ENCODE assay signal across 32 cellular contexts in genomic region chr11:115166826-115167225, GRCh38.
DNase-seq lines count a peak whose midpoint lies in the region; ATAC-seq and TF ChIP-seq lines count a peak whose summit lies in the region.
"Had no signal": no experiment of that assay in that cellular context is flagged by ENCODE, and none has a peak within 500 bp of the region (broad histone marks: within the 10 kb centered on the region; RNA-seq: fewer than 3 reads in every experiment).

No MANE protein-coding gene starts in this region.

- H3K79me2 ChIP-seq in H9 (ENCODE audit: insufficient read depth, low read length) = no peaks in the 10 kb centered on the region

- H3K27ac Mint-ChIP-seq in MCF 10A (ENCODE audit: low read depth, unreplicated experiment) (no peak overlapping the region), osteocyte (ENCODE audit: unreplicated experiment) (no peak overlapping the region), H9 (no peak overlapping the region)
- H3K27ac Mint-ChIP-seq: activated T-cell treated with anti-CD3 and anti-CD28 coated beads, Interleukin-2, amount 50 U/mL, for 72 hours; CD4-positive, alpha-beta T cell; stimulated activated effector memory CD8-positive, alpha-beta T cell treated with anti-CD3 and anti-CD28 coated beads, Interleukin-12 subunit alpha, Interleukin-12 subunit beta, amount 100 ng/mL, for 72 hours; T-helper 1 cell treated with Interleukin-12 subunit alpha and Interleukin-12 subunit beta and Interleukin-4 antibody, amounts not matched to agents 30 μg/mL and 1 μg/mL, for 36 hours had no signal

- no peak overlapping the region for H3T11ph ChIP-seq in H9 (ENCODE audit: low read length)

- H3K23ac ChIP-seq in H9 (ENCODE audit: insufficient read length, low read depth, low read length) = no peak overlapping the region

- intact Hi-C loops in MCF 10A (cut with micrococcal nuclease) = no loop called here
- intact Hi-C loops in breast epithelium (cut with DNase I; ENCODE audit: low total_unique reads) = no loop called here

- DNase-seq in MCF 10A (ENCODE audit: unreplicated experiment) (peak; percentile 10), breast epithelium (ENCODE audit: low spot score in 2 of 2) (no peak), foreskin keratinocyte (peak in 1 of 2 donors; percentile 17), osteocyte (ENCODE audit: extremely low spot score, unreplicated experiment) (peak; percentile 44), H9 (no peak), NCI-H2171 treated with DMSO at 0.1 percent for 48 hours (lab: John Stamatoyannopoulos, UW) (no peak)
- DNase-seq: activated CD4-positive, alpha-beta T cell treated with anti-CD3 and anti-CD28 coated beads, Interleukin-2, amount 50 U/mL, for 48 hours; activated CD4-positive, CD25-positive, alpha-beta regulatory T cell treated with anti-CD3 and anti-CD28 coated beads, Interleukin-2, amount 50 U/mL, for 72 hours; activated T-cell treated with anti-CD3 and anti-CD28 coated beads, Interleukin-2, amount 50 U/mL, for 72 hours; adrenal gland; body of pancreas; CD4-positive, alpha-beta T cell; DND-41; dorsolateral prefrontal cortex; GF-D8; hippocampal formation; KBM-7; NCI-H2029; NCI-H526 treated with DMSO at 0.1 percent for 48 hours; PC-3; posterior cingulate gyrus; sigmoid colon; SK-N-SH; trophoblast cell had no signal

- H3K27me3 ChIP-seq in breast epithelium = peaks cover 0 to 13% of the 10 kb centered on the region in 2 donors
- no peaks in the 10 kb centered on the region for H3K27me3 ChIP-seq in foreskin keratinocyte
- no peaks in the 10 kb centered on the region for H3K27me3 ChIP-seq in H9 (ENCODE audit: insufficient read depth, low read length)
- H3K27me3 ChIP-seq: adrenal gland, body of pancreas had no signal

- no peak overlapping the region for H2BK15ac ChIP-seq in H9 (ENCODE audit: low read depth, low read length)

- no TSS peak for BruUV-seq in MCF 10A (replicated peaks; lab: Mats Ljungman, UMichigan)

- no peak overlapping the region for H2BK120ac ChIP-seq in H9 (ENCODE audit: low read depth, low read length, poor library complexity, severe bottlenecking)

- H3K9ac ChIP-seq in H9 (ENCODE audit: extremely low read depth, insufficient read length, low read length) = no peak overlapping the region
- H3K9ac ChIP-seq: SK-N-SH had no signal

- H2BK5ac ChIP-seq in H9 (ENCODE audit: insufficient read length, low read length) = no peak overlapping the region

- peaks cover 23% of the 10 kb centered on the region for H3K4me1 Mint-ChIP-seq in MCF 10A (ENCODE audit: insufficient read depth, unreplicated experiment)
- H3K4me1 Mint-ChIP-seq in osteocyte (ENCODE audit: unreplicated experiment) = peaks cover 4% of the 10 kb centered on the region
- peaks cover 57 to 59% of the 10 kb centered on the region in 2 experiments for H3K4me1 Mint-ChIP-seq in H9

- no peak overlapping the region for H3K18ac ChIP-seq in H9 (ENCODE audit: insufficient read length, low read depth, low read length)

- no peak overlapping the region for H3K4ac ChIP-seq in H9 (ENCODE audit: low read depth, low read length)

- H4K5ac ChIP-seq in H9 (ENCODE audit: insufficient read length, low read depth, low read length) = no peak overlapping the region

- H3K27me3 Mint-ChIP-seq in MCF 10A (ENCODE audit: insufficient read depth, unreplicated experiment) (no peaks in the 10 kb centered on the region), osteocyte (ENCODE audit: unreplicated experiment) (peaks cover 39% of the 10 kb centered on the region), H9 (ENCODE audit: low read depth) (peaks cover 14% of the 10 kb centered on the region)

- H3K23me2 ChIP-seq in H9 (ENCODE audit: insufficient read length, low read depth, low read length, poor library complexity, severe bottlenecking) = no peaks in the 10 kb centered on the region

- no peak overlapping the region for H3K14ac ChIP-seq in H9 (ENCODE audit: insufficient read depth, low read length)

- no peak overlapping the region for H3K4me3 ChIP-seq in breast epithelium
- H3K4me3 ChIP-seq: adrenal gland, body of pancreas, dorsolateral prefrontal cortex, gastroesophageal sphincter, sigmoid colon had no signal

- H3K4me3 Mint-ChIP-seq in MCF 10A (ENCODE audit: unreplicated experiment) (no peak overlapping the region), osteocyte (ENCODE audit: unreplicated experiment) (no peak overlapping the region), H9 (no peak overlapping the region)
- H3K4me3 Mint-ChIP-seq: activated T-cell treated with anti-CD3 and anti-CD28 coated beads, Interleukin-2, amount 50 U/mL, for 72 hours; CD4-positive, alpha-beta T cell; neural crest cell; stimulated activated effector memory CD8-positive, alpha-beta T cell treated with anti-CD3 and anti-CD28 coated beads, Interleukin-12 subunit alpha, Interleukin-12 subunit beta, amount 100 ng/mL, for 72 hours; T-helper 1 cell treated with Interleukin-12 subunit alpha and Interleukin-12 subunit beta and Interleukin-4 antibody, amounts not matched to agents 30 μg/mL and 1 μg/mL, for 36 hours had no signal

- H3K9me3 Mint-ChIP-seq in MCF 10A (ENCODE audit: unreplicated experiment) (no peaks in the 10 kb centered on the region), osteocyte (ENCODE audit: unreplicated experiment) (no peaks in the 10 kb centered on the region), H9 (no peaks in the 10 kb centered on the region)
- H3K9me3 Mint-ChIP-seq: activated T-cell treated with anti-CD3 and anti-CD28 coated beads, Interleukin-2, amount 50 U/mL, for 72 hours; CD4-positive, alpha-beta T cell; neural crest cell; stimulated activated effector memory CD8-positive, alpha-beta T cell treated with anti-CD3 and anti-CD28 coated beads, Interleukin-12 subunit alpha, Interleukin-12 subunit beta, amount 100 ng/mL, for 72 hours; T-helper 1 cell treated with Interleukin-12 subunit alpha and Interleukin-12 subunit beta and Interleukin-4 antibody, amounts not matched to agents 30 μg/mL and 1 μg/mL, for 36 hours had no signal

- CTCF ChIA-PET in MCF 10A (lab: Yijun Ruan, JAX) = interaction anchor here (0.6 to 1.5 kb wide), 4 partner anchors 10 to 1723 kb away, joined by 3 to 4 read pairs (median 3); no protein-coding TSS in a partner anchor

- no peaks in the 10 kb centered on the region for H4K20me1 ChIP-seq in H9 (ENCODE audit: control insufficient read depth, insufficient read depth, insufficient read length)

- H4K91ac ChIP-seq in H9 (ENCODE audit: insufficient read length, low read depth, low read length) = no peak overlapping the region

- POLR2A ChIA-PET in MCF 10A (lab: Yijun Ruan, JAX) = no interaction called here

- H2BK20ac ChIP-seq in H9 (ENCODE audit: low read depth, low read length, poor library complexity, severe bottlenecking) = no peak overlapping the region

- H3K9me3 ChIP-seq in breast epithelium (no peaks in the 10 kb centered on the region), H9 (ENCODE audit: control insufficient read depth, low read depth, low read length) (no peaks in the 10 kb centered on the region)
- H3K9me3 ChIP-seq: adrenal gland, body of pancreas, gastroesophageal sphincter, sigmoid colon, SK-N-SH had no signal

- H4K8ac ChIP-seq in H9 (replicated peaks; ENCODE audit: insufficient read length, low read depth, low read length) = no peak overlapping the region

- H3K56ac ChIP-seq in H9 (ENCODE audit: insufficient read length, low read depth, low read length) = no peak overlapping the region

- TF ChIP-seq CTCF in MCF 10A (IDR thresholded peaks at IDR 0.05; ENCODE audit: unreplicated experiment) = no peak
- TF ChIP-seq CTCF in breast epithelium (IDR thresholded peaks at IDR 0.05) = no peak
- TF ChIP-seq CTCF in foreskin keratinocyte (conservative IDR thresholded peaks at IDR 0.05) = no peak
- TF ChIP-seq CTCF in osteocyte (IDR thresholded peaks at IDR 0.05) = no peak
- TF ChIP-seq CTCF in H9 (conservative IDR thresholded peaks at IDR 0.05) = no peak

- H3K27ac ChIP-seq in breast epithelium (no peak overlapping the region), foreskin keratinocyte (no peak overlapping the region), H9 (ENCODE audit: insufficient read length, low read depth, low read length) (no peak overlapping the region)
- H3K27ac ChIP-seq: body of pancreas, gastroesophageal sphincter, HL-60, sigmoid colon had no signal

- H2BK12ac ChIP-seq in H9 (ENCODE audit: insufficient read length, low read depth, low read length) = no peak overlapping the region

- H3K36me3 ChIP-seq in breast epithelium = no peaks in the 10 kb centered on the region
- H3K36me3 ChIP-seq: adrenal gland, gastroesophageal sphincter, sigmoid colon had no signal

- no CpG with 5 or more reads among the region's 6 CpGs for WGBS in H9 (ENCODE audit: extremely low coverage, insufficient read length, low lambda C conversion rate)

- H3K4me1 ChIP-seq in breast epithelium (no peaks in the 10 kb centered on the region), foreskin keratinocyte (no peaks in the 10 kb centered on the region), H9 (ENCODE audit: insufficient read depth, low read length) (peaks cover 10% of the 10 kb centered on the region)
- H3K4me1 ChIP-seq: body of pancreas, gastroesophageal sphincter, sigmoid colon had no signal

- H2AFZ ChIP-seq in H9 (ENCODE audit: low read length) = no peak overlapping the region

- TF ChIP-seq POLR2A in breast epithelium (IDR thresholded peaks at IDR 0.05) = no peak

- no peaks in the 10 kb centered on the region for H3K79me1 ChIP-seq in H9 (ENCODE audit: insufficient read depth, low read depth, low read length, poor library complexity, severe bottlenecking)

- peak; percentile 42 for ATAC-seq in foreskin keratinocyte
- ATAC-seq in HG03280 (IDR thresholded peaks at IDR 0.05; ENCODE audit: unreplicated experiment) = no peak
- ATAC-seq in GM21619 (IDR thresholded peaks at IDR 0.05; ENCODE audit: unreplicated experiment) = no peak
- ATAC-seq: activated T-cell treated with anti-CD3 and anti-CD28 coated beads, Interleukin-2, amount 50 U/mL, for 72 hours; body of pancreas; gastroesophageal sphincter; PC-3; Right ventricle myocardium inferior; stimulated activated effector memory CD8-positive, alpha-beta T cell treated with anti-CD3 and anti-CD28 coated beads, Interleukin-12 subunit alpha, Interleukin-12 subunit beta, amount 100 ng/mL, for 72 hours had no signal

- H3K36me3 Mint-ChIP-seq in MCF 10A (ENCODE audit: insufficient read depth, unreplicated experiment) (no peaks in the 10 kb centered on the region), osteocyte (ENCODE audit: unreplicated experiment) (no peaks in the 10 kb centered on the region), H9 (ENCODE audit: insufficient read depth in 1 of 3, low read depth in 3 of 3) (no peaks in the 10 kb centered on the region)
- H3K36me3 Mint-ChIP-seq: stimulated activated effector memory CD8-positive, alpha-beta T cell treated with anti-CD3 and anti-CD28 coated beads, Interleukin-12 subunit alpha, Interleukin-12 subunit beta, amount 100 ng/mL, for 72 hours had no signal

- H3K4me2 ChIP-seq in H9 (ENCODE audit: insufficient read depth, insufficient read length, low read length) = no peak overlapping the region
- H3K4me2 ChIP-seq: SK-N-SH had no signal

- H2AK5ac ChIP-seq in H9 (ENCODE audit: insufficient read length, low read length) = no peak overlapping the region

Comparison
In these comparisons a context has a peak if more than half of its experiments do, and no peak if none do; other contexts are left out.
1. DNase-seq: peak in MCF 10A (single experiment) and osteocyte (single experiment); none in breast epithelium (0 of 2), H9 (single experiment) and NCI-H2171 treated with DMSO at 0.1 percent for 48 hours (single experiment).